18 cellular contexts compared by ENCODE assay signal in the genomic region with DNA sequence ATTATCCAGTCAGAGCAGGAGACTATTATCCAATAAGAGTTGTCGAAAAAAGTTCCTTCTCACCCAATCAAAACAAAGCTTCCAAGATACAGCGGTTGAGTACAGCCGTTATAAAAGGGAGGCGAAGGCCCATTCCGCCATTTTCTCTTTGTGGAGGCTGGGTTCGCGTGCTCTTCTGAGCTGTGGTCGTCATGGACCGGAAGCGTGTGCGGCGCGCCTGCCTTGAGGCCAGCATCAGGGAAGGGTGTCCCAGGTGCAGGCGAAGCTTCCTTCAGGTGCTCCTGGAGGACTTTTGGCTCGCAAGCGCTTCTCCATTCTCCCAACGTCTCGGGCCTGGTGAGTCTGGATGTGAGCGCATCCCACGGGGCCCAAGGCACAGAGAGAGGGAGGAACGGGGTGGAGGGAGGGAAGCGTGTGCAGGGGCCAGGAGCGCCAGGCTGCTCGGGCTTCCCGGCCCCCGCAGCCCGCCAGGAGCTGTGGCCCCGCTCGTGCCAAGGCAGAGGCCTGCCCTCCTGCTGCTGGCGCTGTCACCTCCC.
A peak's percentile ranks its signal among the peaks of the same experiment; 100 is the strongest.
DNase-seq lines count a peak whose midpoint lies in the region; ATAC-seq and TF ChIP-seq lines count a peak whose summit lies in the region.
"Had no signal": no experiment of that assay in that cellular context is flagged by ENCODE, and none has a peak within 500 bp of the region (broad histone marks: within the 10 kb centered on the region; RNA-seq: fewer than 3 reads in every experiment).

No MANE protein-coding gene starts in this region.

- TF ChIP-seq CTCF in HFFc6 (IDR thresholded peaks at IDR 0.05) (no peak), epithelial cell of proximal tubule (conservative IDR thresholded peaks at IDR 0.05; ENCODE audit: low read depth, low read length) (no peak), suprapubic skin (IDR thresholded peaks at IDR 0.05) (no peak), colonic mucosa (IDR thresholded peaks at IDR 0.05) (no peak)

- no peak for TF ChIP-seq POLR2A in suprapubic skin (IDR thresholded peaks at IDR 0.05)

- H3K27ac Mint-ChIP-seq in HFFc6: peak overlapping the region; percentile 70; the same call in 1 of the 2 replicates
- H3K27ac Mint-ChIP-seq: activated naive CD4-positive, alpha-beta T cell treated with anti-CD3 and anti-CD28 coated beads, Interleukin-2, amount 50 U/mL, for 72 hours; CD4-positive, CD25-positive, alpha-beta regulatory T cell; memory B cell; T-cell had no signal

- H3K27me3 ChIP-seq in suprapubic skin: peaks cover 3% of the 10 kb centered on the region
- H3K27me3 ChIP-seq in colonic mucosa: no peaks in the 10 kb centered on the region
- H3K27me3 ChIP-seq: SJSA1, vagina had no signal

- H3K9me3 ChIP-seq in suprapubic skin (no peaks in the 10 kb centered on the region), colonic mucosa (no peaks in the 10 kb centered on the region)
- H3K9me3 ChIP-seq: SJSA1, vagina had no signal

- peak; percentile 81 for DNase-seq in COR-L47 (lab: John Stamatoyannopoulos, UW)
- no peak for DNase-seq in HFFc6
- DNase-seq in epithelial cell of proximal tubule (ENCODE audit: low read depth): no peak
- peak; percentile 26 to 31 for DNase-seq in suprapubic skin (ENCODE audit: low spot score in 2 of 2)
- no peak for DNase-seq in colonic mucosa
- DNase-seq: activated CD4-positive, CD25-positive, alpha-beta regulatory T cell treated with anti-CD3 and anti-CD28 coated beads, Interleukin-2, amount 50 U/mL, for 72 hours; caudate nucleus; Karpas-422; MV-4-11; NCI-H69 had no signal

- no peaks in the 10 kb centered on the region for H3K4me1 ChIP-seq in suprapubic skin
- no peaks in the 10 kb centered on the region for H3K4me1 ChIP-seq in colonic mucosa
- H3K4me1 ChIP-seq: SJSA1, vagina had no signal

- no peak overlapping the region for H3K9ac ChIP-seq in colonic mucosa (ENCODE audit: low read depth in 2 of 2, low read length in 2 of 2)

- peak overlapping the region; percentile 85; the same call in 1 of the 2 replicates for H3K4me3 Mint-ChIP-seq in HFFc6
- H3K4me3 Mint-ChIP-seq: memory B cell had no signal

- H3K36me3 ChIP-seq in suprapubic skin: no peaks in the 10 kb centered on the region
- no peaks in the 10 kb centered on the region for H3K36me3 ChIP-seq in colonic mucosa
- H3K36me3 ChIP-seq: SJSA1, vagina had no signal

- peaks cover 6% of the 10 kb centered on the region; the same call in 1 of the 2 replicates for H3K36me3 Mint-ChIP-seq in HFFc6 (ENCODE audit: low read depth)
- H3K36me3 Mint-ChIP-seq: activated naive CD4-positive, alpha-beta T cell treated with anti-CD3 and anti-CD28 coated beads, Interleukin-2, amount 50 U/mL, for 72 hours; CD4-positive, CD25-positive, alpha-beta regulatory T cell; memory B cell; T-cell had no signal

- H3K4me1 Mint-ChIP-seq in HFFc6 (ENCODE audit: low read depth): peaks cover 26% of the 10 kb centered on the region
- H3K4me1 Mint-ChIP-seq: T-cell had no signal

- H3K9me3 Mint-ChIP-seq in HFFc6: no peaks in the 10 kb centered on the region
- H3K9me3 Mint-ChIP-seq: activated naive CD4-positive, alpha-beta T cell treated with anti-CD3 and anti-CD28 coated beads, Interleukin-2, amount 50 U/mL, for 72 hours; memory B cell had no signal

- TF ChIP-seq EP300 in suprapubic skin (IDR thresholded peaks at IDR 0.05): no peak

- H3K27ac ChIP-seq in suprapubic skin (no peak overlapping the region), colonic mucosa (no peak overlapping the region)
- H3K27ac ChIP-seq: SJSA1, vagina had no signal

- H3K4me3 ChIP-seq in epithelial cell of proximal tubule (ENCODE audit: low read depth, low read length) (peak overlapping the region; percentile 6), suprapubic skin (no peak overlapping the region), colonic mucosa (no peak overlapping the region)
- H3K4me3 ChIP-seq: SJSA1, vagina had no signal

- intact Hi-C loops in colonic mucosa (cut with DNase I): no loop called here

- H3K27me3 Mint-ChIP-seq in HFFc6 (ENCODE audit: insufficient read depth): peaks cover 26% of the 10 kb centered on the region
- H3K27me3 Mint-ChIP-seq: CD4-positive, CD25-positive, alpha-beta regulatory T cell had no signal

- 79% methylated on average over 30 of the region's 30 CpGs for WGBS in suprapubic skin

- ATAC-seq in HG03520 (IDR thresholded peaks at IDR 0.05; ENCODE audit: unreplicated experiment) (no peak), GM18520 (IDR thresholded peaks at IDR 0.05; ENCODE audit: unreplicated experiment) (no peak)

Comparison
In these comparisons a context has a peak if more than half of its experiments do, and no peak if none do; other contexts are left out.
1. DNase-seq: peak in COR-L47 (single experiment) and suprapubic skin (2 of 2); none in HFFc6 (single experiment), epithelial cell of proximal tubule (single experiment) and colonic mucosa (single experiment).